In the genomic region with DNA sequence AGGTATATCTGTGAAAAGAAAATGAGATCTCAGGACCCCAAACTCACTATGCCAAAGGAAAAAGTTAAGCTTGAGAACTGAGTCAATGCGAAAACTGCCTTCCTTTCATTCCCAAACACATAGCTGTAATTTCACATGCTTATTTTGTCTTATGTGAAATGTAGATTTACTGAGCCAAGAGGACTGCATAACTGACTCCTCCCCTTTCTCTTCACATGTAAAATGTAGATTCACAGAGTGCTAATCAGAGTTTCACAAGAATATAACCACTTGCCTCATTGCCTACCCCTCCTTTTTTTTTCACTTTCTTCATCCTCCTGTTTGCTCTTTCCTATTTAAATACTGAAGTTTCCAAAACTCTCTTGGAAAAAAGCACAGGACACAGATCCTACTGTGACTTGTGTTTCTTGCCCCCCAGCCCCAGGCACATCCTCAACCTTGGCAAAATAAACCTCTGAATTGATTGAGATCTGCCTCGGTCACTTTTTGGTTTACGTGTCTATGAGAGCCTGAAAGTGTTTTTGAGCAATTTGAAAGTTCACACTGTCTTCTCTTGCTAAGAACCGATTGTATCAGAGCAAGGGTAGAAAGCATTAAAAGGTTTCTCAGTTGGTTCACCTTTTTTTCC, we compare ENCODE assay signal across 28 cellular contexts. TPM values are rescaled to one million over a fixed set of nuclear protein-coding genes. Genes with fewer than 3 reads are reported as not detected.
DNase-seq lines count a peak whose midpoint lies in the region; ATAC-seq, FAIRE-seq and TF ChIP-seq lines count a peak whose summit lies in the region.
"Had no signal": no experiment of that assay in that cellular context is flagged by ENCODE, and none has a peak within 500 bp of the region (broad histone marks: within the 10 kb centered on the region; RNA-seq: fewer than 3 reads in every experiment).

No MANE protein-coding gene starts in this region.

- H3K27ac ChIP-seq in left ventricle myocardium inferior (replicated peaks) (peak overlapping the region; percentile 9), thoracic aorta (peak overlapping the region; percentile 5 to 56)
- H3K27ac ChIP-seq: neutrophil had no signal

- H3K4me3 ChIP-seq in left ventricle myocardium inferior (no peak overlapping the region), bronchial epithelial cell (ENCODE audit: low read depth, low read length) (no peak overlapping the region), fibroblast of the aortic adventitia (ENCODE audit: low read depth, low read length) (no peak overlapping the region), thoracic aorta (peak overlapping the region; percentile 18)
- H3K4me3 ChIP-seq: stomach, thyroid gland had no signal

- intact Hi-C loops in left ventricle myocardium inferior (cut with micrococcal nuclease): no loop called here
- intact Hi-C loops in Right ventricle myocardium superior (cut with DNase I): no loop called here

- peaks cover 15% of the 10 kb centered on the region for H3K27me3 ChIP-seq in left ventricle myocardium inferior (ENCODE audit: low read depth)
- no peaks in the 10 kb centered on the region for H3K27me3 ChIP-seq in bronchial epithelial cell (ENCODE audit: control insufficient read depth, insufficient read depth, low read length)
- no peaks in the 10 kb centered on the region for H3K27me3 ChIP-seq in thoracic aorta (replicated peaks; ENCODE audit: insufficient read depth)
- H3K27me3 ChIP-seq: neutrophil, stomach, thyroid gland had no signal

- peaks cover 8% of the 10 kb centered on the region for H3K9me3 ChIP-seq in left ventricle myocardium inferior (replicated peaks)
- no peaks in the 10 kb centered on the region for H3K9me3 ChIP-seq in thoracic aorta
- H3K9me3 ChIP-seq: neutrophil, stomach, thyroid gland had no signal

- H3K4me1 ChIP-seq in left ventricle myocardium inferior (no peaks in the 10 kb centered on the region), thoracic aorta (ENCODE audit: control insufficient read depth in 1 of 2, low read depth in 2 of 2) (peaks cover 7 to 28% of the 10 kb centered on the region in 2 donors)

- ATAC-seq in Right ventricle myocardium superior (ENCODE audit: poor library complexity): no peak
- no peak for ATAC-seq in thoracic aorta (ENCODE audit: insufficient number of reproducible peaks, low FRiP score, low read depth)
- ATAC-seq in GM18519 (IDR thresholded peaks at IDR 0.05; ENCODE audit: low FRiP score, unreplicated experiment): no peak
- no peak for ATAC-seq in HG03045 (IDR thresholded peaks at IDR 0.05; ENCODE audit: unreplicated experiment)
- no peak for ATAC-seq in GM18520 (IDR thresholded peaks at IDR 0.05; ENCODE audit: unreplicated experiment)
- ATAC-seq: activated naive CD4-positive, alpha-beta T cell treated with anti-CD3 and anti-CD28 coated beads, Interleukin-2, amount 50 U/mL, for 72 hours had no signal

- H3K36me3 ChIP-seq in left ventricle myocardium inferior (no peaks in the 10 kb centered on the region), bronchial epithelial cell (ENCODE audit: control insufficient read depth, insufficient read depth, low read length) (no peaks in the 10 kb centered on the region), thoracic aorta (no peaks in the 10 kb centered on the region)
- H3K36me3 ChIP-seq: neutrophil, stomach, thyroid gland had no signal

- no peak for TF ChIP-seq CTCF in left ventricle myocardium inferior (IDR thresholded peaks at IDR 0.05; ENCODE audit: borderline replicate concordance)
- TF ChIP-seq CTCF in bronchial epithelial cell (IDR thresholded peaks at IDR 0.05; ENCODE audit: insufficient read depth, low read length, severe bottlenecking): no peak
- TF ChIP-seq CTCF in fibroblast of the aortic adventitia (IDR thresholded peaks at IDR 0.05; ENCODE audit: insufficient read depth, low read length): no peak
- no peak for TF ChIP-seq CTCF in thoracic aorta (IDR thresholded peaks at IDR 0.05)

- no peak for FAIRE-seq in bronchial epithelial cell (lab: Jason Lieb, UNC)
- FAIRE-seq: A204.1, GM18507 had no signal

- DNase-seq in left ventricle myocardium inferior: no peak
- no peak for DNase-seq in Right ventricle myocardium superior
- peak; percentile 4 for DNase-seq in bronchial epithelial cell (ENCODE audit: low read depth)
- DNase-seq in fibroblast of the aortic adventitia (ENCODE audit: low read depth): peak; percentile 4
- DNase-seq in thoracic aorta (ENCODE audit: low spot score): no peak
- DNase-seq: activated CD4-positive, alpha-beta T cell treated with anti-CD3 and anti-CD28 coated beads for 48 hours; aorta; caudate nucleus; CD8-positive, alpha-beta memory T cell; dermis blood vessel endothelial cell; DMS 273 treated with DMSO at 0.1 percent for 48 hours; EL; H9; KBM-7; NCI-H1092 treated with DMSO at 0.1 percent for 48 hours; NCI-H1694 treated with DMSO at 0.1 percent for 48 hours; NCI-H446 treated with DMSO at 0.1 percent for 48 hours; NCI-H82; stimulated activated CD4-positive, alpha-beta T cell treated with anti-CD3 and anti-CD28 coated beads, Interleukin-4, amount 100 ng/mL, for 1 hour; stomach; thyroid gland had no signal

RNA-seq across cellular contexts. Expression of a gene that starts 44.9 kb away (rescaled TPM):
- total RNA-seq in left ventricle myocardium inferior (32.2 TPM), Right ventricle myocardium superior (32.1 TPM), bronchial epithelial cell (32.8 and 33.7 TPM in 2 replicates), fibroblast of the aortic adventitia (ENCODE audit: low replicate concordance) (43.3 and 123 TPM in 2 replicates), thoracic aorta (10 to 100 TPM; 39.4 to 46.5 TPM)

Comparison
In these comparisons a context has a peak if more than half of its experiments do, and no peak if none do; other contexts are left out.
1. DNase-seq: peak in bronchial epithelial cell (single experiment) and fibroblast of the aortic adventitia (single experiment); none in left ventricle myocardium inferior (single experiment), Right ventricle myocardium superior (single experiment) and thoracic aorta (single experiment).